Comparison of ENCODE assay signal across 8 cellular contexts in the genomic region with DNA sequence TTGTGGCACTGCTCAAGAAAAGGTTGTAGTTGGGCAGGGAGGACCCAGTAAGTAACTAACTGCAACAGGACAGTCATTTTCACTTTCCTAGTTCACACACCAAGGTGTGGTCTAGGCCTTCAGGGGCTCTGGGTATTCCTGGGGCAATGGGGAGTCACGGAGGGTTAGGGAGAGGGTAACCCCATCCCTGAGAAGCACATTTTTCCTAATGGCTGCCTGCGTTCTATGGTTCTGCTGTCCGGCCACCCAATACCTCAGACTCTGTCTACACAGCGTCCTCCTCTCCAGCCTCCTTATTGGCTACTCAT. TPM values are rescaled to one million over a fixed set of nuclear protein-coding genes. Genes with fewer than 3 reads are reported as not detected.
A peak's percentile ranks its signal among the peaks of the same experiment; 100 is the strongest.
DNase-seq lines count a peak whose midpoint lies in the region; ATAC-seq and TF ChIP-seq lines count a peak whose summit lies in the region.

No MANE protein-coding gene starts in this region.

- 0% methylated on average over 4 of the region's 4 CpGs for WGBS in HUES64

- H3K9ac ChIP-seq in HUES64 (ENCODE audit: low read depth, low read length) = peak overlapping the region; percentile 77
- peak overlapping the region; percentile 76 for H3K9ac ChIP-seq in mucosa of stomach (ENCODE audit: low read length)

- H3K27ac ChIP-seq in 22Rv1 = peak overlapping the region; percentile 83
- peak overlapping the region; percentile 85 for H3K27ac ChIP-seq in HUES64 (ENCODE audit: low read depth, low read length)

- ATAC-seq in HG03469 (IDR thresholded peaks at IDR 0.05; ENCODE audit: unreplicated experiment) = no peak

- H3K36me3 ChIP-seq in HUES64 (ENCODE audit: insufficient read depth, low read length) (peaks cover 10% of the 10 kb centered on the region), mucosa of stomach (ENCODE audit: control insufficient read depth, insufficient read depth, low read length) (no peaks in the 10 kb centered on the region)

- DNase-seq in cardiac fibroblast (ENCODE audit: low read depth in 2 of 2) (no peak), HT-29 (ENCODE audit: low spot score) (no peak), hypothalamus (lab: John Stamatoyannopoulos, UW) (no peak), NCI-H1436 treated with DMSO at 0.1 percent for 48 hours (lab: John Stamatoyannopoulos, UW) (no peak)

- H3K4me3 ChIP-seq in HUES64 (ENCODE audit: low read length) (peak overlapping the region; percentile 94), cardiac fibroblast (replicated peaks in 1 of 2; ENCODE audit: low read depth in 2 of 2, low read length in 2 of 2) (peak overlapping the region; percentile 36 to 55), mucosa of stomach (ENCODE audit: low read length) (peak overlapping the region; percentile 63)

- H3K9me3 ChIP-seq in HUES64 (ENCODE audit: insufficient read depth, low read depth, low read length) (no peaks in the 10 kb centered on the region), mucosa of stomach (ENCODE audit: control insufficient read depth, low read length) (no peaks in the 10 kb centered on the region)

- H3K4me1 ChIP-seq in HUES64 (ENCODE audit: insufficient read depth, low read length) = peaks cover 5% of the 10 kb centered on the region; the same call in 1 of the 2 replicates
- H3K4me1 ChIP-seq in mucosa of stomach (ENCODE audit: control insufficient read depth, insufficient read depth, low read length) = peaks cover 22% of the 10 kb centered on the region

- TF ChIP-seq CTCF in 22Rv1 (IDR thresholded peaks at IDR 0.05) (no peak), cardiac fibroblast (IDR thresholded peaks at IDR 0.05; ENCODE audit: low read depth, low read length) (no peak)

- no peaks in the 10 kb centered on the region for H3K27me3 ChIP-seq in HUES64 (ENCODE audit: insufficient read depth, low read length)
- H3K27me3 ChIP-seq in mucosa of stomach (ENCODE audit: control insufficient read depth, insufficient read depth, low read length) = no peaks in the 10 kb centered on the region

RNA-seq across cellular contexts. Expression of a gene that starts 0.9 kb away (rescaled TPM):
- polyA plus RNA-seq in HUES64 (2013, experiment 1 of 2) = 6.7 TPM
- 7.6 TPM for polyA plus RNA-seq in HUES64 (2013, experiment 2 of 2)
- 7.2 and 7.3 TPM in 2 replicates for total RNA-seq in HT-29 (2014; rRNA removed; shearing (Covaris generic))

RNA-seq across cellular contexts. Expression of a gene that starts 4.1 kb away (rescaled TPM):
- polyA plus RNA-seq in HUES64 (2013, experiment 1 of 2) = 0.30 TPM
- polyA plus RNA-seq in HUES64 (2013, experiment 2 of 2) = 0.25 TPM
- total RNA-seq in HT-29 (2014; rRNA removed; shearing (Covaris generic)) = not detected in 2 replicates

RNA-seq across cellular contexts. Expression of a gene that starts 33.4 kb away (rescaled TPM):
- polyA plus RNA-seq in HUES64 (2013, experiment 1 of 2) = 10.3 TPM
- 9.1 TPM for polyA plus RNA-seq in HUES64 (2013, experiment 2 of 2)
- 25.0 and 27.7 TPM in 2 replicates for total RNA-seq in HT-29 (2014; rRNA removed; shearing (Covaris generic))

RNA-seq across cellular contexts. Expression of a gene that starts 34.8 kb away (rescaled TPM):
- polyA plus RNA-seq in HUES64 (2013, experiment 1 of 2) = not detected
- not detected for polyA plus RNA-seq in HUES64 (2013, experiment 2 of 2)
- not detected in 2 replicates for total RNA-seq in HT-29 (2014; rRNA removed; shearing (Covaris generic))

RNA-seq across cellular contexts. Expression of a gene that starts 35.5 kb away (rescaled TPM):
- 0.15 TPM for polyA plus RNA-seq in HUES64 (2013, experiment 1 of 2)
- 0.19 TPM for polyA plus RNA-seq in HUES64 (2013, experiment 2 of 2)
- not detected in 2 replicates for total RNA-seq in HT-29 (2014; rRNA removed; shearing (Covaris generic))
